ENCODE assay signal across 24 cellular contexts in the genomic region with DNA sequence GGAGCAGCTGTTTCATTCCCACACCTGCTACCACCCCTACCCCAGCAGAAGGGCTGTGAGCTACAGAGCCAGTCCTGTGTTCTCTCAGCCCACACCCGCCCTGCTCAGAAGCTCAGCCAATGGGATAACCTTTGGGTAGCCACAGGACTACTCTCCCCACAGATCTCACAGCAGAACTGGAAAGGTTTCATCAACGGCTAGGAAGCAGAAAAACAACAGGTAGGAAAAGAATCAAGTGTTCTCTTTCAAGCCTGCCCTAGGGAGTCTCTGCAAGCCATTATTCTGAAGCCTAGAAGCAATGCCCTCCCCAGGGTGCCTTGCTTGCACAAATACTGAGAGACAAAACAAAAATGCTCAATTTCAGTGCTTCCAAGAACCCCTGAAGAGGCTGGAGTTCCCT.
DNase-seq lines count a peak whose midpoint lies in the region; ATAC-seq, FAIRE-seq and TF ChIP-seq lines count a peak whose summit lies in the region.
"Had no signal": no experiment of that assay in that cellular context is flagged by ENCODE, and none has a peak within 500 bp of the region (broad histone marks: within the 10 kb centered on the region; RNA-seq: fewer than 3 reads in every experiment).

No MANE protein-coding gene starts in this region.

- H3K27ac ChIP-seq in H1 (ENCODE audit: low read depth, low read length): no peak overlapping the region
- H3K27ac ChIP-seq: adrenal gland, hepatocyte, HL-60, prostate gland, RWPE1, upper lobe of right lung had no signal

- H2BK20ac ChIP-seq in H1 (ENCODE audit: low read length): no peak overlapping the region

- no peak overlapping the region for H4K91ac ChIP-seq in H1 (replicated peaks; ENCODE audit: insufficient read length, low read length)

- H2AFZ ChIP-seq in H1 (ENCODE audit: low read length): no peak overlapping the region
- H2AFZ ChIP-seq: hepatocyte had no signal

- no peak for TF ChIP-seq POLR2A in H1 (IDR thresholded peaks at IDR 0.05; ENCODE audit: control extremely low read depth in 1 of 2, low read depth in 2 of 2, low read length in 2 of 2)

- FAIRE-seq in H1 (lab: Jason Lieb, UNC): peak; percentile 99
- FAIRE-seq: bronchial epithelial cell had no signal

- 0 out of 4 replicates have a peak, but pooled peaks of 1 of the 2 experiments have one; percentile 4 for TF ChIP-seq RAD21 in H1 (IDR thresholded peaks at IDR 0.05 in 1 of 2, conservative IDR thresholded peaks at IDR 0.05 in 1 of 2; ENCODE audit: low read depth in 2 of 2, low read length in 2 of 2)

- H3K4me3 ChIP-seq in H1 (ENCODE audit: extremely low read depth in 1 of 4, insufficient read depth in 2 of 4, low read depth in 3 of 4, low read length in 4 of 4): peak overlapping the region in 1 of 4 experiments; percentile 27; a peak in 1 of 8 replicates
- H3K4me3 ChIP-seq: adrenal gland, hepatocyte, prostate gland, upper lobe of right lung had no signal

- no peaks in the 10 kb centered on the region for H3K9me3 ChIP-seq in H1 (ENCODE audit: insufficient read depth in 2 of 2, low read depth in 1 of 2, low read length in 1 of 2)
- H3K9me3 ChIP-seq: adrenal gland, BE2C, prostate gland, upper lobe of right lung had no signal

- no peak for TF ChIP-seq CTCF in H1 (IDR thresholded peaks at IDR 0.05; ENCODE audit: control extremely low read depth in 1 of 3, insufficient read depth in 1 of 3, low read depth in 1 of 3, low read length in 3 of 3)

- H2BK15ac ChIP-seq in H1 (ENCODE audit: low read length): no peak overlapping the region

- CTCF ChIA-PET in H1 (lab: Charles Lee; ENCODE audit: partially characterized antibody): interaction anchor here (0.7 to 1.5 kb wide), 6 partner anchors 12 to 102 kb away, joined by 3 to 5 read pairs (median 4); no protein-coding TSS in a partner anchor

- H3K14ac ChIP-seq in H1 (ENCODE audit: insufficient read length): no peak overlapping the region

- H3K79me1 ChIP-seq in H1 (ENCODE audit: low read depth, low read length): no peaks in the 10 kb centered on the region

- no peak overlapping the region for H2BK120ac ChIP-seq in H1 (replicated peaks; ENCODE audit: low read depth, low read length)

- no peak overlapping the region for H3K18ac ChIP-seq in H1 (ENCODE audit: extremely low read depth, low read length)

- H3K36me3 ChIP-seq in H1 (ENCODE audit: control insufficient read depth in 2 of 4, insufficient read depth in 4 of 4, low read length in 3 of 4): no peaks in the 10 kb centered on the region
- H3K36me3 ChIP-seq: adrenal gland, BE2C, prostate gland, upper lobe of right lung had no signal

- H3K27me3 ChIP-seq in H1 (replicated peaks in 1 of 4; ENCODE audit: control insufficient read depth in 3 of 4, extremely low read depth in 1 of 4, insufficient read depth in 3 of 4, low read length in 3 of 4): peaks cover 0 to 11% (median 8%) of the 10 kb centered on the region in 4 experiments; a peak in 6 of 7 replicates
- H3K27me3 ChIP-seq: BE2C, hepatocyte, upper lobe of right lung had no signal

- peak in 1 of 2 experiments; percentile 85; a peak in 1 of 3 replicates for TF ChIP-seq EP300 in H1 (IDR thresholded peaks at IDR 0.05; ENCODE audit: borderline replicate concordance in 1 of 2, low read depth in 2 of 2, low read length in 2 of 2)

- no peaks in the 10 kb centered on the region for H3K79me2 ChIP-seq in H1 (ENCODE audit: control insufficient read depth in 1 of 2, insufficient read depth in 2 of 2, low read length in 2 of 2)
- H3K79me2 ChIP-seq: hepatocyte had no signal

- WGBS in H1 (ENCODE audit: extremely low coverage in 1 of 2, insufficient coverage in 1 of 2, insufficient read length in 1 of 2, insufficient replicate concordance in 2 of 2, low coverage in 1 of 2, low lambda C conversion rate in 2 of 2, missing lambda C conversion rate in 1 of 2), 2 experiments: 10% methylated on average over 2 of the region's 2 CpGs; no CpG with 5 or more reads in 1 of the 2 experiments

- H2BK5ac ChIP-seq in H1 (ENCODE audit: low read depth, low read length): peak overlapping the region; percentile 21; the same call in 1 of the 2 replicates

- no peaks in the 10 kb centered on the region; the same call in 1 of the 2 replicates for H3K23me2 ChIP-seq in H1 (ENCODE audit: low read depth, low read length)

- ATAC-seq in HG03196 (IDR thresholded peaks at IDR 0.05; ENCODE audit: unreplicated experiment) (no peak), GM19452 (IDR thresholded peaks at IDR 0.05; ENCODE audit: unreplicated experiment) (no peak), GM19351 (IDR thresholded peaks at IDR 0.05; ENCODE audit: unreplicated experiment) (no peak)
- ATAC-seq: HCT116, left cardiac atrium, upper lobe of right lung had no signal

- no peak overlapping the region for H3K9ac ChIP-seq in H1 (replicated peaks in 1 of 4; ENCODE audit: extremely low read depth in 1 of 4, low read depth in 3 of 4, low read length in 3 of 4)

- no peak overlapping the region for H4K5ac ChIP-seq in H1 (ENCODE audit: insufficient read length, low read depth, low read length)

- no peak overlapping the region for H4K8ac ChIP-seq in H1 (ENCODE audit: extremely low read depth, insufficient read depth, low read length)

- no peak overlapping the region for H3K56ac ChIP-seq in H1 (replicated peaks; ENCODE audit: insufficient read length, low read depth, low read length)

- no peak overlapping the region for H2BK12ac ChIP-seq in H1 (ENCODE audit: low read depth, low read length)

- no peak overlapping the region for H2AK5ac ChIP-seq in H1 (ENCODE audit: low read depth, low read length)

- no peaks in the 10 kb centered on the region for H4K20me1 ChIP-seq in H1 (replicated peaks in 1 of 2; ENCODE audit: control insufficient read depth in 1 of 2, insufficient read depth in 2 of 2, low read length in 2 of 2)

- peak; percentile 36 for DNase-seq in NCI-H187 treated with DMSO at 0.1 percent for 48 hours (lab: John Stamatoyannopoulos, UW)
- no peak for DNase-seq in NCI-H187 (lab: John Stamatoyannopoulos, UW)
- peak; percentile 87 for DNase-seq in NCI-H345 (lab: John Stamatoyannopoulos, UW)
- DNase-seq in H1 (ENCODE audit: low read depth in 1 of 2, low spot score in 2 of 2): peak; percentile 70 to 75
- no peak for DNase-seq in activated naive CD4-positive, alpha-beta T cell treated with Interleukin-2 at 50 U/mL for 16 hours
- DNase-seq: 8988T; activated CD4-positive, alpha-beta T cell treated with anti-CD3 and anti-CD28 coated beads, Interleukin-2, amount 10 ng/mL, durations not matched to agents 7 days and 5 days; activated effector memory CD4-positive, alpha-beta T cell treated with Interleukin-2 at 50 U/mL for 16 hours; adrenal gland; BE2C; dermis blood vessel endothelial cell; left cardiac atrium; NCI-H446; stimulated activated CD4-positive, alpha-beta T cell treated with anti-CD3 and anti-CD28 coated beads, Interleukin-4, amount 100 ng/mL, for 1 hour; upper lobe of right lung had no signal

- H3K23ac ChIP-seq in H1 (ENCODE audit: insufficient read length): no peak overlapping the region

- no peak overlapping the region for H3K4ac ChIP-seq in H1 (replicated peaks; ENCODE audit: insufficient read length, low read depth, low read length)

- peak overlapping the region; percentile 25 to 45 for H3K4me2 ChIP-seq in H1 (ENCODE audit: insufficient read depth in 1 of 2, low read depth in 2 of 2, low read length in 2 of 2)
- H3K4me2 ChIP-seq: hepatocyte had no signal

- H3K4me1 ChIP-seq in H1 (replicated peaks in 1 of 4; ENCODE audit: control insufficient read depth in 3 of 4, insufficient read depth in 4 of 4, low read length in 3 of 4): peaks cover 10 to 12% (median 11%) of the 10 kb centered on the region in 4 experiments
- H3K4me1 ChIP-seq: adrenal gland, BE2C, prostate gland, upper lobe of right lung had no signal

- POLR2A ChIA-PET in H1 (lab: Charles Lee; ENCODE audit: partially characterized antibody): no interaction called here

TF ChIP-seq in H1, 55 proteins besides CTCF, POLR2A, EP300 and RAD21 (continues in another document):
- TF ChIP-seq NANOG (IDR thresholded peaks at IDR 0.05; ENCODE audit: insufficient read depth, low read depth, low read length, poor library complexity, severe bottlenecking) (peak; percentile 99), SP1 (IDR thresholded peaks at IDR 0.05; ENCODE audit: low read depth, low read length) (peak; percentile 75; the same call in 1 of the 2 replicates), TAF1 (IDR thresholded peaks at IDR 0.05; ENCODE audit: low read depth, low read length) (0 out of 2 replicates have a peak, but pooled peaks have one; percentile 18), TAF7 (optimal IDR thresholded peaks at IDR 0.05; ENCODE audit: borderline replicate concordance, low read depth, low read length) (no peak), YY1 (IDR thresholded peaks at IDR 0.05; ENCODE audit: low read depth, low read length) (0 out of 2 replicates have a peak, but pooled peaks have one; percentile 28), POU5F1 (IDR thresholded peaks at IDR 0.05; ENCODE audit: low read depth, low read length) (no peak), HDAC2 (IDR thresholded peaks at IDR 0.05; ENCODE audit: borderline replicate concordance in 1 of 2, low read depth in 2 of 2, low read length in 2 of 2) (peak; percentile 75 to 95; a peak in 3 of 4 replicates), CEBPB (IDR thresholded peaks at IDR 0.05; ENCODE audit: low read depth, low read length) (peak; percentile 57; the same call in 1 of the 2 replicates), TCF12 (IDR thresholded peaks at IDR 0.05; ENCODE audit: low read depth, low read length) (0 out of 2 replicates have a peak, but pooled peaks have one; percentile 35), CBX8 (IDR thresholded peaks at IDR 0.05; ENCODE audit: borderline replicate concordance, low read depth, low read length) (no peak), POLR2AphosphoS5 (IDR thresholded peaks at IDR 0.05; ENCODE audit: low read depth, low read length) (no peak), SIRT6 (IDR thresholded peaks at IDR 0.05; ENCODE audit: low read length) (no peak), SIX5 (IDR thresholded peaks at IDR 0.05; ENCODE audit: low read depth, low read length) (no peak), MAFK (IDR thresholded peaks at IDR 0.05; ENCODE audit: low read depth, low read length) (no peak), EGR1 (IDR thresholded peaks at IDR 0.05; ENCODE audit: borderline replicate concordance, low read depth, low read length) (0 out of 2 replicates have a peak, but pooled peaks have one; percentile 35), TEAD4 (IDR thresholded peaks at IDR 0.05; ENCODE audit: low read depth, low read length) (peak; percentile 38; the same call in 1 of the 2 replicates), BCL11A (IDR thresholded peaks at IDR 0.05; ENCODE audit: low read depth in 2 of 2, low read length in 2 of 2) (peak; percentile 33 to 60)
- TF ChIP-seq, protein P1, sequence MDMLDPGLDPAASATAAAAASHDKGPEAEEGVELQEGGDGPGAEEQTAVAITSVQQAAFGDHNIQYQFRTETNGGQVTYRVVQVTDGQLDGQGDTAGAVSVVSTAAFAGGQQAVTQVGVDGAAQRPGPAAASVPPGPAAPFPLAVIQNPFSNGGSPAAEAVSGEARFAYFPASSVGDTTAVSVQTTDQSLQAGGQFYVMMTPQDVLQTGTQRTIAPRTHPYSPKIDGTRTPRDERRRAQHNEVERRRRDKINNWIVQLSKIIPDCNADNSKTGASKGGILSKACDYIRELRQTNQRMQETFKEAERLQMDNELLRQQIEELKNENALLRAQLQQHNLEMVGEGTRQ (IDR thresholded peaks at IDR 0.05; ENCODE audit: low read length): no peak

Comparison
In these comparisons a context has a peak if more than half of its experiments do, and no peak if none do; other contexts are left out.
1. DNase-seq: peak in NCI-H187 treated with DMSO at 0.1 percent for 48 hours (single experiment), NCI-H345 (single experiment) and H1 (2 of 2); none in NCI-H187 (0 of 2) and activated naive CD4-positive, alpha-beta T cell treated with Interleukin-2 at 50 U/mL for 16 hours (single experiment).